8 cellular contexts compared by ENCODE assay signal in the genomic region with DNA sequence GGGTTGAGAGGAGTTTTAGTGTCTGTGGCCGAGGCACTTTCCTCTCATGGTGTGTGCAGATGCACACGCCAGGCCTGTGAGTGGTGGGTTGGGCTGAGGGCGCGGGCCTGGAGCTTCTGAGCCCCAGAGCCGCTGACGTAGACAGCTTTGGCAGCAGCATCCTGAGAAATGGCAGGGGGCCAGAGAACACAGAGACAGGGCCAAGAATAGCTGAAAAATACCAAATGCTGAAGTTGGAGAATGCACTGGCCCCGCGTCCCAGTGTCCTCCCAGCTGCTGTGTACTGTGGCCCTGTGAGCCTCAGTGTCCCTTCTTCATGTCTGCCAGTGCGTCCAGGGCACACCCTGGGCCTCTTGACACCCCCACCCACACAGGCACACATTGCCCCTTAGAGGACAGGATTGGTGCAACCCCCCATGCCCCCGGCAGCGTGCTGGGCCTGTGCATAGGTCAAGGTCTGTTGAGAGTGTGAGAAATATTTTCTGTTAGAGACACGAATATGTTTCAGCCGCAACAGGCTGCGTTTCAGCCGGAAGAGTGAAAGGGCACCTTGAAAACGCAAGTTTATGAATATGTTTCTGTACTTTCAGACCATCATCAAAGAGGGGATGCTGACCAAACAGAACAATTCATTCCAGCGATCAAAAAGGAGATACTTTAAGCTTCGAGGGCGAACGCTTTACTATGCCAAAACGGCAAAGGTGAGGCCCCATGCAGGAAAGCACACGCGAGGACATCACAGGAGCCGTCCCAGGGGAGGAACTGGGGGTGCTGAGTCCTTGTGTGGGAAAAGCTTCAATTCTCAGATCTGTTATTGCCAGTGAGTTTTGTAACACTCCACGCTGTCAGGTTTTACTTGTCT. TPM values are rescaled to one million over a fixed set of nuclear protein-coding genes. Genes with fewer than 3 reads are reported as not detected.
DNase-seq lines count a peak whose midpoint lies in the region; ATAC-seq and TF ChIP-seq lines count a peak whose summit lies in the region.

No MANE protein-coding gene starts in this region.

- H3K27me3 ChIP-seq in CD8-positive, alpha-beta T cell (ENCODE audit: insufficient read depth, low read length) = no peaks in the 10 kb centered on the region
- H3K27me3 ChIP-seq in psoas muscle (ENCODE audit: insufficient read depth in 3 of 3, low read length in 2 of 3) = no peaks in the 10 kb centered on the region

- no peaks in the 10 kb centered on the region for H3K27me3 Mint-ChIP-seq in CD8-positive, alpha-beta T cell (ENCODE audit: low read depth)
- H3K27me3 Mint-ChIP-seq in T-cell = no peaks in the 10 kb centered on the region

- H3K4me3 Mint-ChIP-seq in CD8-positive, alpha-beta T cell = peak overlapping the region; percentile 75
- H3K4me3 Mint-ChIP-seq in T-cell = peak overlapping the region in 2 of 3 donors; percentile 21 to 74

- ATAC-seq in CD8-positive, alpha-beta T cell = peak; percentile 41
- ATAC-seq in T-cell (replicated peaks in 1 of 4) (no peak), psoas muscle (peak; percentile 72 to 89 (median 80))

- TF ChIP-seq CTCF in CD8-positive, alpha-beta T cell (IDR thresholded peaks at IDR 0.05) = no peak
- no peak for TF ChIP-seq CTCF in psoas muscle (IDR thresholded peaks at IDR 0.05)

- WGBS in psoas muscle, 3 donors = 19 to 30% (median 25%) methylated on average over 25 of the region's 25 CpGs

- CTCF ChIA-PET in CD8-positive, alpha-beta T cell (lab: Charles Lee) = interaction anchor here (0.8 to 8.4 kb wide), 4 partner anchors 13 to 56 kb away, joined by 3 to 65 read pairs (median 8); a partner anchor contains a TSS
- CTCF ChIA-PET in T-cell (lab: Charles Lee) = interaction anchor here (0.9 to 1.1 kb wide), 2 partner anchors 13 to 31 kb away, joined by 3 read pairs; no protein-coding TSS in a partner anchor

- peaks cover 6% of the 10 kb centered on the region for H3K36me3 ChIP-seq in CD8-positive, alpha-beta T cell (ENCODE audit: insufficient read depth, low read length)
- peaks cover 2 to 22% of the 10 kb centered on the region in 2 donors for H3K36me3 ChIP-seq in psoas muscle (ENCODE audit: insufficient read depth in 1 of 2, low read depth in 1 of 2)

- intact Hi-C loops in CD8-positive, alpha-beta T cell (cut with DNase I, micrococcal nuclease) = loop anchor here in 1 of 2 experiments (2.0 kb wide), 1 partner anchor 13 kb away; no protein-coding TSS in a partner anchor
- intact Hi-C loops in head of caudate nucleus (cut with DNase I) (loop anchor here (5.0 kb wide), 1 partner anchor 36 kb away; a partner anchor contains a TSS), psoas muscle (cut with DNase I) (no loop called here)

- no peaks in the 10 kb centered on the region for H3K9me3 ChIP-seq in CD8-positive, alpha-beta T cell (ENCODE audit: low read length)
- no peaks in the 10 kb centered on the region for H3K9me3 ChIP-seq in psoas muscle

- POLR2A ChIA-PET in CD8-positive, alpha-beta T cell (lab: Charles Lee) = interaction anchor here (0.6 to 1.1 kb wide), 8 partner anchors 10 to 311 kb away, joined by 3 to 5 read pairs (median 3); no protein-coding TSS in a partner anchor
- POLR2A ChIA-PET in T-cell (lab: Charles Lee) = no interaction called here

- peaks cover 75% of the 10 kb centered on the region for H3K4me1 Mint-ChIP-seq in CD8-positive, alpha-beta T cell (ENCODE audit: low read depth)
- H3K4me1 Mint-ChIP-seq in T-cell = peaks cover 60 to 65% (median 64%) of the 10 kb centered on the region in 3 donors

- DNase-seq in CD8-positive, alpha-beta T cell = peak in 2 of 7 experiments; percentile 34 to 70
- DNase-seq in T-cell (peak in 12 of 34 experiments; percentile 21 to 54 (median 27)), head of caudate nucleus (peak; percentile 66 to 95 (median 86)), psoas muscle (peak; percentile 85 to 91), cortex of kidney (lab: John Stamatoyannopoulos, UW) (no peak), GDM1 (lab: John Stamatoyannopoulos, UW) (no peak), NCI-H1417 (lab: John Stamatoyannopoulos, UW) (no peak)
- DNase-seq in activated CD8-positive, alpha-beta memory T cell treated with anti-CD3 and anti-CD28 coated beads, Interleukin-2, amount 50 U/mL, for 4 hours = no peak

- peaks cover 43% of the 10 kb centered on the region for H3K36me3 Mint-ChIP-seq in CD8-positive, alpha-beta T cell
- H3K36me3 Mint-ChIP-seq in T-cell = peaks cover 25% of the 10 kb centered on the region

- no peak overlapping the region for H3K27ac ChIP-seq in CD8-positive, alpha-beta T cell (ENCODE audit: low read depth, low read length)
- H3K27ac ChIP-seq in psoas muscle = peak overlapping the region; percentile 68

- peaks cover 68% of the 10 kb centered on the region for H3K4me1 ChIP-seq in CD8-positive, alpha-beta T cell (ENCODE audit: insufficient read depth, low read length)
- peaks cover 46% of the 10 kb centered on the region for H3K4me1 ChIP-seq in psoas muscle

- H3K4me3 ChIP-seq in CD8-positive, alpha-beta T cell (ENCODE audit: low read depth, low read length) = no peak overlapping the region
- peak overlapping the region; percentile 21 for H3K4me3 ChIP-seq in psoas muscle

- no peaks in the 10 kb centered on the region for H3K9me3 Mint-ChIP-seq in CD8-positive, alpha-beta T cell
- H3K9me3 Mint-ChIP-seq in T-cell = no peaks in the 10 kb centered on the region

- peak overlapping the region; percentile 96 for H3K27ac Mint-ChIP-seq in CD8-positive, alpha-beta T cell
- peak overlapping the region in 1 of 2 donors; percentile 96 for H3K27ac Mint-ChIP-seq in T-cell

RNA-seq across cellular contexts. Expression of a gene that starts 33.6 kb away (rescaled TPM):
- total RNA-seq in CD8-positive, alpha-beta T cell = 100 to 1,000 TPM; 209 to 244 TPM
- total RNA-seq in T-cell (100 to 1,000 TPM; 143 to 254 (median 163) TPM), psoas muscle (100 to 1,000 TPM in 3 of 4 donors, 10 to 100 TPM in 1; 77.9 to 365 (median 244) TPM)
- polyA plus RNA-seq in psoas muscle = 100 to 1,000 TPM in 1 of 3 donors, 10 to 100 TPM in 2; 59.4 to 310 (median 59.6) TPM

Comparison
In these comparisons a context has a peak if more than half of its experiments do, and no peak if none do; other contexts are left out.
1. ATAC-seq: peak in CD8-positive, alpha-beta T cell (single experiment) and psoas muscle (4 of 4); none in T-cell (0 of 4).
2. DNase-seq: peak in head of caudate nucleus (42 of 42) and psoas muscle (2 of 2); none in cortex of kidney (single experiment), GDM1 (single experiment), activated CD8-positive, alpha-beta memory T cell treated with anti-CD3 and anti-CD28 coated beads, Interleukin-2, amount 50 U/mL, for 4 hours (single experiment) and NCI-H1417 (0 of 3).